In the genomic region with DNA sequence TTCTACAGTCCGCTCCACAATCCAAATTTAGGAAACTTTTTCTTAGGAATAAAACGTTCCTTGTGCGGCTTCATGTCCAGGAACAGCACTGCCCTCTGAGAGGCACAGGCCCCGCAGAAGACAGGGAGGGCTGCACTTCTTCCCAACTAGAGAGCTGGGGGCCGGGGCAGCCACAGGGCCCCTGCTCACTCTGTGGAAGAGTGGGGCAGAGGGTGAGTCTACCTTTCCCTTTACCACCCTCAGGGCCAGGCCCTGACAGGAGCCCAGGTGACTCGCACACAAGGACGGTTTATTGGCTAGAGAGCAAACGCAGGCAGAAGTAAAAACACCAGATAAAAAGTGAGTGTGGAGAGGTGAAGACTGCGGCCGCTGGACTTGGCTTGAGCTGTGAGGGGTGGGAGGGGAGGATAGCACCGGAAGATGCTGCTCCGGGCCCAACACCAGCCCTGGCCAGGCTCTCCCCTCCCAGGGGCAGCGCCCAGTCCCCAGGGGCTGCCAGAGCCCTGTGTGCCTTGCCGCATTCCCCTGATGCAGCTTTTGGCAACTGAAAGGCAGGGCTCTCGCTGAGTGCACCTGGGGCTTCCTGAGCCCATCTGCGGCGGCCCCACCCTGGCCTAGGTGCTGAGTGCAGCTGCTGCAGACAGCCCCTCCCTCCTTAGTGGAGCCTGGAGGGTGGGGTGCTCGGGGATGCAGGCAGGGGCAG, we compare ENCODE assay signal across 18 cellular contexts. TPM values are rescaled to one million over a fixed set of nuclear protein-coding genes. Genes with fewer than 3 reads are reported as not detected.
A peak's percentile ranks its signal among the peaks of the same experiment; 100 is the strongest.
DNase-seq lines count a peak whose midpoint lies in the region; ATAC-seq, FAIRE-seq and TF ChIP-seq lines count a peak whose summit lies in the region.
"Had no signal": no experiment of that assay in that cellular context is flagged by ENCODE, and none has a peak within 500 bp of the region (broad histone marks: within the 10 kb centered on the region; RNA-seq: fewer than 3 reads in every experiment).

No MANE protein-coding gene starts in this region.

- DNase-seq in H7 (peak; percentile 62), NT2/D1 (ENCODE audit: low read depth, low spot score) (no peak), epithelial cell of esophagus (ENCODE audit: low read depth) (peak; percentile 34), urothelium cell line (ENCODE audit: low spot score) (no peak), cortex of kidney (lab: John Stamatoyannopoulos, UW) (no peak), NCI-H1694 (lab: John Stamatoyannopoulos, UW) (no peak)
- DNase-seq in activated CD4-positive, alpha-beta memory T cell treated with anti-CD3 and anti-CD28 coated beads, Interleukin-2, amount 10 ng/mL, durations not matched to agents 7 days and 5 days = no peak
- DNase-seq: activated CD4-positive, alpha-beta T cell treated with anti-CD3 and anti-CD28 coated beads, Interleukin-2, amount 50 U/mL, for 1 hour; activated effector memory CD4-positive, alpha-beta T cell treated with anti-CD3 and anti-CD28 coated beads, Interleukin-2, amount 50 U/mL, for 16 hours; brain microvascular endothelial cell; HFFc6; NCI-H446 treated with DMSO at 0.1 percent for 48 hours; stimulated activated naive CD8-positive, alpha-beta T cell treated with anti-CD3 and anti-CD28 coated beads, Interleukin-15, amount 100 ng/mL, for 72 hours; T-helper 2 cell had no signal

- H3K4me1 ChIP-seq in NT2/D1 (ENCODE audit: insufficient read depth, insufficient read length) = peaks cover 36% of the 10 kb centered on the region

- peak overlapping the region; percentile 58 for H3K27ac Mint-ChIP-seq in stimulated activated memory B cell treated with anti-CD40 and anti-IgM and Interleukin-4, amounts not matched to agents 10 μg/mL and 1 μg/mL and 100 μg/mL, for 72 hours
- no peak overlapping the region for H3K27ac Mint-ChIP-seq in activated CD4-positive, alpha-beta memory T cell treated with anti-CD3 and anti-CD28 coated beads, Interleukin-2, amount 10 ng/mL, durations not matched to agents 7 days and 5 days
- H3K27ac Mint-ChIP-seq: HFFc6 had no signal

- no peaks in the 10 kb centered on the region for H3K27me3 ChIP-seq in H7 (ENCODE audit: control insufficient read depth, insufficient read depth, low read length)
- no peaks in the 10 kb centered on the region for H3K27me3 ChIP-seq in NT2/D1 (ENCODE audit: insufficient read depth, insufficient read length)
- H3K27me3 ChIP-seq: brain microvascular endothelial cell, heart right ventricle had no signal

- H3K9me3 ChIP-seq in NT2/D1 (ENCODE audit: insufficient read depth, low read length) = no peaks in the 10 kb centered on the region
- H3K9me3 ChIP-seq: heart right ventricle had no signal

- H3K9me3 Mint-ChIP-seq in stimulated activated memory B cell treated with anti-CD40 and anti-IgM and Interleukin-4, amounts not matched to agents 10 μg/mL and 1 μg/mL and 100 μg/mL, for 72 hours = no peaks in the 10 kb centered on the region
- H3K9me3 Mint-ChIP-seq in activated CD4-positive, alpha-beta memory T cell treated with anti-CD3 and anti-CD28 coated beads, Interleukin-2, amount 10 ng/mL, durations not matched to agents 7 days and 5 days = no peaks in the 10 kb centered on the region
- H3K9me3 Mint-ChIP-seq: HFFc6; stimulated activated naive CD8-positive, alpha-beta T cell treated with anti-CD3 and anti-CD28 coated beads, Interleukin-15, amount 100 ng/mL, for 72 hours had no signal

- no peak for TF ChIP-seq CTCF in epithelial cell of esophagus (IDR thresholded peaks at IDR 0.05; ENCODE audit: insufficient read depth, low read depth, low read length, missing control alignments)

- H3K36me3 ChIP-seq in H7 (replicated peaks; ENCODE audit: control insufficient read depth, insufficient read depth, low read length) (peaks cover 26% of the 10 kb centered on the region), NT2/D1 (ENCODE audit: insufficient read depth, insufficient read length, low read length) (peaks cover 86% of the 10 kb centered on the region)

- H3K27me3 Mint-ChIP-seq in stimulated activated memory B cell treated with anti-CD40 and anti-IgM and Interleukin-4, amounts not matched to agents 10 μg/mL and 1 μg/mL and 100 μg/mL, for 72 hours = no peaks in the 10 kb centered on the region
- no peaks in the 10 kb centered on the region for H3K27me3 Mint-ChIP-seq in activated CD4-positive, alpha-beta memory T cell treated with anti-CD3 and anti-CD28 coated beads, Interleukin-2, amount 10 ng/mL, durations not matched to agents 7 days and 5 days
- H3K27me3 Mint-ChIP-seq: stimulated activated naive CD8-positive, alpha-beta T cell treated with anti-CD3 and anti-CD28 coated beads, Interleukin-15, amount 100 ng/mL, for 72 hours had no signal

- no peak overlapping the region for H3K4me3 Mint-ChIP-seq in stimulated activated memory B cell treated with anti-CD40 and anti-IgM and Interleukin-4, amounts not matched to agents 10 μg/mL and 1 μg/mL and 100 μg/mL, for 72 hours
- no peak overlapping the region for H3K4me3 Mint-ChIP-seq in activated CD4-positive, alpha-beta memory T cell treated with anti-CD3 and anti-CD28 coated beads, Interleukin-2, amount 10 ng/mL, durations not matched to agents 7 days and 5 days
- H3K4me3 Mint-ChIP-seq: HFFc6; stimulated activated naive CD8-positive, alpha-beta T cell treated with anti-CD3 and anti-CD28 coated beads, Interleukin-15, amount 100 ng/mL, for 72 hours had no signal

- peaks cover 53% of the 10 kb centered on the region for H3K36me3 Mint-ChIP-seq in stimulated activated memory B cell treated with anti-CD40 and anti-IgM and Interleukin-4, amounts not matched to agents 10 μg/mL and 1 μg/mL and 100 μg/mL, for 72 hours
- peaks cover 30% of the 10 kb centered on the region for H3K36me3 Mint-ChIP-seq in activated CD4-positive, alpha-beta memory T cell treated with anti-CD3 and anti-CD28 coated beads, Interleukin-2, amount 10 ng/mL, durations not matched to agents 7 days and 5 days (ENCODE audit: low read depth)

- CTCF ChIA-PET in activated CD4-positive, alpha-beta memory T cell treated with anti-CD3 and anti-CD28 coated beads, Interleukin-2, amount 10 ng/mL, durations not matched to agents 7 days and 5 days (lab: Charles Lee) = interaction anchor here (1.3 kb wide), 1 partner anchor 20 kb away, joined by 3 read pairs; a partner anchor contains a TSS

- FAIRE-seq in urothelium cell line (lab: Jason Lieb, UNC) = no peak

- H3K9ac ChIP-seq in NT2/D1 (ENCODE audit: insufficient read length, low read depth) = peak overlapping the region; percentile 50

- no peak for ATAC-seq in stimulated activated memory B cell treated with anti-CD40 and anti-IgM and Interleukin-4, amounts not matched to agents 10 μg/mL and 1 μg/mL and 100 μg/mL, for 72 hours
- ATAC-seq: Panc1; right cardiac atrium; stimulated activated naive CD8-positive, alpha-beta T cell treated with anti-CD3 and anti-CD28 coated beads, Interleukin-15, amount 100 ng/mL, for 72 hours had no signal

- POLR2A ChIA-PET in activated CD4-positive, alpha-beta memory T cell treated with anti-CD3 and anti-CD28 coated beads, Interleukin-2, amount 10 ng/mL, durations not matched to agents 7 days and 5 days (lab: Charles Lee) = interaction anchor here (1.7 kb wide), 1 partner anchor 11 kb away, joined by 4 read pairs; no protein-coding TSS in a partner anchor

- H3K4me1 Mint-ChIP-seq in stimulated activated memory B cell treated with anti-CD40 and anti-IgM and Interleukin-4, amounts not matched to agents 10 μg/mL and 1 μg/mL and 100 μg/mL, for 72 hours = peaks cover 12% of the 10 kb centered on the region
- no peaks in the 10 kb centered on the region for H3K4me1 Mint-ChIP-seq in activated CD4-positive, alpha-beta memory T cell treated with anti-CD3 and anti-CD28 coated beads, Interleukin-2, amount 10 ng/mL, durations not matched to agents 7 days and 5 days

- H3K4me3 ChIP-seq in H7 (ENCODE audit: insufficient read depth, low read depth, low read length) (no peak overlapping the region), NT2/D1 (ENCODE audit: insufficient read length, low read depth) (no peak overlapping the region), epithelial cell of esophagus (ENCODE audit: low read length) (no peak overlapping the region)
- H3K4me3 ChIP-seq: heart right ventricle had no signal

RNA-seq across cellular contexts. Expression of a gene that starts 20.2 kb away (rescaled TPM):
- 79.1 and 80.1 TPM in 2 replicates for total RNA-seq in H7 (2014; rRNA removed; shearing (Covaris generic))
- 10 to 100 TPM; 87.0 to 90.5 TPM for total RNA-seq in activated CD4-positive, alpha-beta memory T cell treated with anti-CD3 and anti-CD28 coated beads, Interleukin-2, amount 10 ng/mL, durations not matched to agents 7 days and 5 days

RNA-seq across cellular contexts. Expression of a gene that starts 28.5 kb away (rescaled TPM):
- 26.4 and 33.8 TPM in 2 replicates for total RNA-seq in H7 (2014; rRNA removed; shearing (Covaris generic))
- total RNA-seq in activated CD4-positive, alpha-beta memory T cell treated with anti-CD3 and anti-CD28 coated beads, Interleukin-2, amount 10 ng/mL, durations not matched to agents 7 days and 5 days = 10 to 100 TPM; 36.5 to 40.9 TPM

Comparison
In these comparisons a context has a peak if more than half of its experiments do, and no peak if none do; other contexts are left out.
1. DNase-seq: peak in H7 (single experiment) and epithelial cell of esophagus (single experiment); none in NT2/D1 (single experiment), urothelium cell line (single experiment), cortex of kidney (single experiment), activated CD4-positive, alpha-beta memory T cell treated with anti-CD3 and anti-CD28 coated beads, Interleukin-2, amount 10 ng/mL, durations not matched to agents 7 days and 5 days (single experiment) and NCI-H1694 (single experiment).